In genomic region chr6:110944681-110945151, GRCh38 we compare ENCODE assay signal across 9 cellular contexts. TPM values are rescaled to one million over a fixed set of nuclear protein-coding genes. Genes with fewer than 3 reads are reported as not detected.
DNase-seq lines count a peak whose midpoint lies in the region; ATAC-seq and TF ChIP-seq lines count a peak whose summit lies in the region.
"Had no signal": no experiment of that assay in that cellular context is flagged by ENCODE, and none has a peak within 500 bp of the region (broad histone marks: within the 10 kb centered on the region; RNA-seq: fewer than 3 reads in every experiment).

No MANE protein-coding gene starts in this region.

- no peak for TF ChIP-seq CTCF in RWPE1 (conservative IDR thresholded peaks at IDR 0.05; ENCODE audit: low read depth)
- no peak for TF ChIP-seq CTCF in choroid plexus epithelial cell (conservative IDR thresholded peaks at IDR 0.05; ENCODE audit: low read depth, low read length)

- intact Hi-C loops in posterior vena cava (cut with DNase I) = loop anchor here in 1 of 2 donors (5.0 to 10.0 kb wide), 2 partner anchors 262 to 420 kb away; no protein-coding TSS in a partner anchor

- peak overlapping the region; percentile 90 for H3K27ac ChIP-seq in RWPE1
- H3K27ac ChIP-seq: heart left ventricle had no signal

- peak; percentile 100 for ATAC-seq in HG03108 (IDR thresholded peaks at IDR 0.05; ENCODE audit: unreplicated experiment)

- peak; percentile 99 for DNase-seq in AML-193 (lab: John Stamatoyannopoulos, UW)
- DNase-seq in GM19238 (ENCODE audit: insufficient read length, low spot score) = peak; percentile 29
- peak; percentile 89 for DNase-seq in RWPE1 (ENCODE audit: low spot score)
- DNase-seq in choroid plexus epithelial cell (ENCODE audit: low read depth) = peak; percentile 76
- DNase-seq in stimulated activated CD4-positive, alpha-beta T cell treated with anti-CD3 and anti-CD28 coated beads, Interleukin-2, amount 100 ng/mL, for 24 hours = peak; percentile 46 to 47
- no peak for DNase-seq in posterior vena cava (ENCODE audit: low spot score)
- no peak for DNase-seq in retina
- DNase-seq: heart left ventricle had no signal

- POLR2A ChIA-PET in RWPE1 (lab: Yijun Ruan, JAX; ENCODE audit: low non-redundant PET) = interaction anchor here (0.5 to 0.7 kb wide), 2 partner anchors 14 to 118 kb away, joined by 3 to 7 read pairs; no protein-coding TSS in a partner anchor

- CTCF ChIA-PET in RWPE1 (lab: Yijun Ruan, JAX) = interaction anchor here (0.6 to 1.5 kb wide), 4 partner anchors 12 to 289 kb away, joined by 3 to 5 read pairs (median 4); no protein-coding TSS in a partner anchor

- H3K4me3 ChIP-seq in choroid plexus epithelial cell (ENCODE audit: low read depth, low read length) = no peak overlapping the region
- H3K4me3 ChIP-seq: heart left ventricle had no signal

RNA-seq across cellular contexts. Expression of gene GTF3C6, which starts 13.8 kb away (rescaled TPM):
- total RNA-seq in posterior vena cava = 10 to 100 TPM; 56.6 to 63.8 TPM

RNA-seq across cellular contexts. Expression of gene RPF2, which starts 37.1 kb away (rescaled TPM):
- total RNA-seq in posterior vena cava = 10 to 100 TPM; 28.0 to 30.3 TPM

Comparison
In these comparisons a context has a peak if more than half of its experiments do, and no peak if none do; other contexts are left out.
1. DNase-seq: peak in AML-193 (2 of 2), GM19238 (single experiment), RWPE1 (single experiment), choroid plexus epithelial cell (single experiment) and stimulated activated CD4-positive, alpha-beta T cell treated with anti-CD3 and anti-CD28 coated beads, Interleukin-2, amount 100 ng/mL, for 24 hours (2 of 2); none in posterior vena cava (single experiment) and retina (single experiment).